Comparison of ENCODE assay signal across 12 cellular contexts in the genomic region with DNA sequence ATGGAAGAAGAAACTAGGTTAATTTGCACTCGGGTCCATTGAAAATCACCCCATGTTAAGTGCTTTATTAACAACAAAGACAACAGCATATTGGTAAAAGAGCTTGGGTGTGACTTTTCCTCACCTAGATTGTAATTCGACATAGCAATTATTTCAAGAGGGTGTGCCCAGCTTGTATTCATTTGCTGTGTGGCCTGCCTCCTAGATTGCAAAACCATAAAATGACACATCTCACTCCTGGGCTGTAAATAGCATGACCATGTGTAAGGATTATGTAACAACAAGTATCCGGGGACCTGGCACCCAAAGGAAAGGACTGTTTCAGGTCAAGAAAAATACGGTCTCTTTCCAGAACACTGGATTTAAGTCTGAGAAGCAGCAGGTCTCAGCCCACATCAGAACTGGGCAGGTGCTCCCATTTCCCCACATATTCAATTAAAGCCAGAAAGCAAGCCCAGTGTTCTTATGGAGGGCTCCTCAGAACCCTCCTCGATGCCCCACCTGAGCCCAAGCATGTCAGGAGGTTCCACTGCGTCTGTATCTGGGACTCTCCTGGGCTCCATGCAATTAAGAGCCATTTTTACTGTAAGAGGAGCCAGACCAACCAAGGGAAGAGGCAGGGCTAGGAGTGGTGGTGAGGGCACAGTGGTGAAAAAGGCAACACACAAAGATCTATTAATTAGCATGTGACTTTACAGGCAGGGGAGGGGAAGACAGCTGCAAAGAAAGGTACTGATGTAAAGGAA. TPM values are rescaled to one million over a fixed set of nuclear protein-coding genes. Genes with fewer than 3 reads are reported as not detected.
DNase-seq lines count a peak whose midpoint lies in the region; ATAC-seq, FAIRE-seq and TF ChIP-seq lines count a peak whose summit lies in the region.
"Had no signal": no experiment of that assay in that cellular context is flagged by ENCODE, and none has a peak within 500 bp of the region (broad histone marks: within the 10 kb centered on the region; RNA-seq: fewer than 3 reads in every experiment).

No MANE protein-coding gene starts in this region.

- no peak for TF ChIP-seq CTCF in CD8-positive, alpha-beta T cell (IDR thresholded peaks at IDR 0.05)
- TF ChIP-seq CTCF in bronchial epithelial cell (IDR thresholded peaks at IDR 0.05; ENCODE audit: insufficient read depth, low read length, severe bottlenecking): no peak
- TF ChIP-seq CTCF in mucosa of descending colon (IDR thresholded peaks at IDR 0.05): no peak

- FAIRE-seq in bronchial epithelial cell (lab: Jason Lieb, UNC): no peak
- no peak for FAIRE-seq in GM12892 (lab: Jason Lieb, UNC)

- H3K4me1 Mint-ChIP-seq in CD8-positive, alpha-beta T cell (ENCODE audit: low read depth): peaks cover 7% of the 10 kb centered on the region

- peak overlapping the region; percentile 61 for H3K27ac Mint-ChIP-seq in CD8-positive, alpha-beta T cell

- ATAC-seq in CD8-positive, alpha-beta T cell: no peak
- ATAC-seq in mucosa of descending colon (peak; percentile 98), HG03139 (IDR thresholded peaks at IDR 0.05; ENCODE audit: unreplicated experiment) (no peak), GM21390 (IDR thresholded peaks at IDR 0.05; ENCODE audit: unreplicated experiment) (no peak)
- ATAC-seq: body of pancreas had no signal

- TF ChIP-seq POLR2A in GM12892 (IDR thresholded peaks at IDR 0.05; ENCODE audit: low read depth, low read length): no peak

- H3K9me3 ChIP-seq in CD8-positive, alpha-beta T cell (ENCODE audit: low read length): no peaks in the 10 kb centered on the region
- no peaks in the 10 kb centered on the region for H3K9me3 ChIP-seq in mucosa of descending colon
- H3K9me3 ChIP-seq: body of pancreas had no signal

- H3K9me3 Mint-ChIP-seq in CD8-positive, alpha-beta T cell: no peaks in the 10 kb centered on the region

- peaks cover 28% of the 10 kb centered on the region for H3K36me3 Mint-ChIP-seq in CD8-positive, alpha-beta T cell

- intact Hi-C loops in CD8-positive, alpha-beta T cell (cut with DNase I, micrococcal nuclease): no loop called here
- intact Hi-C loops in mucosa of descending colon (cut with DNase I, micrococcal nuclease): no loop called here

- POLR2A ChIA-PET in CD8-positive, alpha-beta T cell (lab: Charles Lee): no interaction called here

- no peaks in the 10 kb centered on the region for H3K4me1 ChIP-seq in CD8-positive, alpha-beta T cell (ENCODE audit: insufficient read depth, low read length)
- H3K4me1 ChIP-seq in mucosa of descending colon (ENCODE audit: low read depth): peaks cover 3% of the 10 kb centered on the region
- H3K4me1 ChIP-seq: body of pancreas had no signal

- no peak overlapping the region for H3K4me3 ChIP-seq in CD8-positive, alpha-beta T cell (ENCODE audit: low read depth, low read length)
- H3K4me3 ChIP-seq in bronchial epithelial cell (ENCODE audit: low read depth, low read length) (no peak overlapping the region), mucosa of descending colon (no peak overlapping the region)
- H3K4me3 ChIP-seq: body of pancreas had no signal

- H3K27me3 ChIP-seq in CD8-positive, alpha-beta T cell (ENCODE audit: insufficient read depth, low read length): no peaks in the 10 kb centered on the region
- no peaks in the 10 kb centered on the region for H3K27me3 ChIP-seq in bronchial epithelial cell (ENCODE audit: control insufficient read depth, insufficient read depth, low read length)
- H3K27me3 ChIP-seq: body of pancreas had no signal

- no peaks in the 10 kb centered on the region for H3K27me3 Mint-ChIP-seq in CD8-positive, alpha-beta T cell (ENCODE audit: low read depth)

- CTCF ChIA-PET in CD8-positive, alpha-beta T cell (lab: Charles Lee): no interaction called here

- no peaks in the 10 kb centered on the region for H3K36me3 ChIP-seq in CD8-positive, alpha-beta T cell (ENCODE audit: insufficient read depth, low read length)
- H3K36me3 ChIP-seq in bronchial epithelial cell (ENCODE audit: control insufficient read depth, insufficient read depth, low read length) (no peaks in the 10 kb centered on the region), mucosa of descending colon (ENCODE audit: low read depth) (no peaks in the 10 kb centered on the region)

- H3K27ac ChIP-seq in CD8-positive, alpha-beta T cell (ENCODE audit: low read depth, low read length): no peak overlapping the region
- H3K27ac ChIP-seq: body of pancreas had no signal

- DNase-seq in CD8-positive, alpha-beta T cell: no peak
- DNase-seq in M059J (ENCODE audit: low read depth): peak; percentile 49
- peak; percentile 92 for DNase-seq in bronchial epithelial cell (ENCODE audit: low read depth)
- peak in 1 of 3 donors; percentile 51 for DNase-seq in mucosa of descending colon
- DNase-seq in GM12892 (ENCODE audit: insufficient read length): no peak
- no peak for DNase-seq in HuH-7.5 (ENCODE audit: low spot score)
- DNase-seq: activated CD4-positive, alpha-beta T cell treated with anti-CD3 and anti-CD28 coated beads for 4 hours; GOT3; NCI-H187 treated with DMSO at 0.1 percent for 48 hours had no signal

- no peak overlapping the region for H3K4me3 Mint-ChIP-seq in CD8-positive, alpha-beta T cell

RNA-seq across cellular contexts. Expression of a gene that starts 39.2 kb away (rescaled TPM):
- 1 to 10 TPM; 3.2 to 3.6 TPM for total RNA-seq in CD8-positive, alpha-beta T cell
- 3.6 and 4.0 TPM in 2 replicates for total RNA-seq in M059J (2014; rRNA removed; shearing (Covaris generic))
- total RNA-seq in bronchial epithelial cell (24.7 and 28.8 TPM in 2 replicates), mucosa of descending colon (10 to 100 TPM in 1 of 3 donors, 1 to 10 TPM in 2; 5.7 to 10.9 (median 8.5) TPM)
- 34.5 TPM for polyA plus RNA-seq in GM12892 (2012; ENCODE audit: missing spikeins)

Comparison
In these comparisons a context has a peak if more than half of its experiments do, and no peak if none do; other contexts are left out.
1. DNase-seq: peak in M059J (single experiment) and bronchial epithelial cell (single experiment); none in CD8-positive, alpha-beta T cell (0 of 7), GM12892 (single experiment) and HuH-7.5 (single experiment).